8 cellular contexts compared by ENCODE assay signal in genomic region chr1:246932366-246932700, GRCh38. TPM values are rescaled to one million over a fixed set of nuclear protein-coding genes. Genes with fewer than 3 reads are reported as not detected.
DNase-seq lines count a peak whose midpoint lies in the region; ATAC-seq, FAIRE-seq and TF ChIP-seq lines count a peak whose summit lies in the region.

No MANE protein-coding gene starts in this region.

- TF ChIP-seq POLR2A in GM12891 (IDR thresholded peaks at IDR 0.05; ENCODE audit: low read depth, low read length), result no peak

- no peak for FAIRE-seq in GM12891 (lab: Jason Lieb, UNC)

- CTCF ChIA-PET in PC-9 (lab: Charles Lee), result interaction anchor here (0.6 kb wide), 1 partner anchor 179 kb away, joined by 4 read pairs; no protein-coding TSS in a partner anchor

- POLR2A ChIA-PET in PC-9 (lab: Charles Lee; ENCODE audit: unreplicated experiment), result interaction anchor here (0.6 to 0.7 kb wide), 4 partner anchors 13 to 106 kb away, joined by 3 to 7 read pairs (median 4); no protein-coding TSS in a partner anchor

- H3K27me3 Mint-ChIP-seq in CD4-positive, CD25-positive, alpha-beta regulatory T cell, result peaks cover 10% of the 10 kb centered on the region

- peak overlapping the region; percentile 76 for H3K4me3 ChIP-seq in CD4-positive, CD25-positive, alpha-beta regulatory T cell (ENCODE audit: low read depth, low read length)
- peak overlapping the region; percentile 67 for H3K4me3 ChIP-seq in PC-9
- H3K4me3 ChIP-seq in neuron (ENCODE audit: low read length), result peak overlapping the region; percentile 99

- peak overlapping the region; percentile 95 to 97 (median 97) for H3K27ac Mint-ChIP-seq in CD4-positive, CD25-positive, alpha-beta regulatory T cell

- peaks cover 16% of the 10 kb centered on the region for H4K20me1 ChIP-seq in PC-9 (ENCODE audit: insufficient read depth)

- TSS peak; percentile 57 for BruUV-seq in PC-9 (replicated peaks; lab: Mats Ljungman, UMichigan)

- peaks cover 38% of the 10 kb centered on the region for H3K79me2 ChIP-seq in PC-9 (ENCODE audit: low read depth)

- H3K36me3 ChIP-seq in CD4-positive, CD25-positive, alpha-beta regulatory T cell (ENCODE audit: control insufficient read depth, insufficient read depth, low read length), result peaks cover 7% of the 10 kb centered on the region
- no peaks in the 10 kb centered on the region for H3K36me3 ChIP-seq in PC-9 (ENCODE audit: low read depth)
- H3K36me3 ChIP-seq in neuron (ENCODE audit: insufficient read depth, low read length), result peaks cover 16% of the 10 kb centered on the region

- peak overlapping the region; percentile 91 for H3K27ac ChIP-seq in CD4-positive, CD25-positive, alpha-beta regulatory T cell (ENCODE audit: insufficient read depth, low read length, poor library complexity, severe bottlenecking)
- no peak overlapping the region for H3K27ac ChIP-seq in PC-9
- H3K27ac ChIP-seq in epithelial cell of prostate, result peak overlapping the region; percentile 92

- peak overlapping the region; percentile 95 to 99 (median 98) for H3K4me3 Mint-ChIP-seq in CD4-positive, CD25-positive, alpha-beta regulatory T cell

- peak overlapping the region; percentile 87 for H3K4me2 ChIP-seq in PC-9

- H3F3A ChIP-seq in PC-9 (ENCODE audit: insufficient read depth, low read depth), result no peaks in the 10 kb centered on the region; the same call in 1 of the 2 replicates

- H2AFZ ChIP-seq in PC-9, result peak overlapping the region; percentile 87
- peak overlapping the region; percentile 73 for H2AFZ ChIP-seq in neuron (ENCODE audit: low read depth, low read length)

- no peak for DNase-seq in CD4-positive, CD25-positive, alpha-beta regulatory T cell
- DNase-seq in PC-9 (no peak), epithelial cell of prostate (ENCODE audit: low read depth, low spot score) (no peak), GM12891 (ENCODE audit: insufficient read length, low spot score) (no peak), NCI-H2196 treated with DMSO at 0.1 percent for 48 hours (lab: John Stamatoyannopoulos, UW; ENCODE audit: unreplicated experiment) (no peak), DMS79 (lab: John Stamatoyannopoulos, UW) (no peak), NCI-H1436 treated with DMSO at 0.1 percent for 48 hours (lab: John Stamatoyannopoulos, UW) (no peak)

- H3K9me3 ChIP-seq in CD4-positive, CD25-positive, alpha-beta regulatory T cell (ENCODE audit: control insufficient read depth in 2 of 2, low read length in 2 of 2), result no peaks in the 10 kb centered on the region
- H3K9me3 ChIP-seq in PC-9 (ENCODE audit: insufficient read depth, low read depth) (no peaks in the 10 kb centered on the region), neuron (ENCODE audit: low read length) (peaks cover 9% of the 10 kb centered on the region)

- H3K4me1 Mint-ChIP-seq in CD4-positive, CD25-positive, alpha-beta regulatory T cell, result peaks cover 13 to 44% (median 26%) of the 10 kb centered on the region in 4 donors

- no peaks in the 10 kb centered on the region for H3K9me3 Mint-ChIP-seq in CD4-positive, CD25-positive, alpha-beta regulatory T cell

- TF ChIP-seq CTCF in PC-9 (conservative IDR thresholded peaks at IDR 0.05), result no peak

- H3K4me1 ChIP-seq in CD4-positive, CD25-positive, alpha-beta regulatory T cell (ENCODE audit: control insufficient read depth, insufficient read depth, low read length, poor library complexity, severe bottlenecking), result peaks cover 18% of the 10 kb centered on the region
- H3K4me1 ChIP-seq in PC-9 (replicated peaks; ENCODE audit: insufficient read depth) (peaks cover 9% of the 10 kb centered on the region; the same call in 1 of the 2 replicates), neuron (ENCODE audit: insufficient read depth, low read length) (peaks cover 5% of the 10 kb centered on the region)

- peaks cover 18% of the 10 kb centered on the region for H3K36me3 Mint-ChIP-seq in CD4-positive, CD25-positive, alpha-beta regulatory T cell

- no peaks in the 10 kb centered on the region for H3K9me2 ChIP-seq in PC-9 (ENCODE audit: insufficient read depth)

- no peaks in the 10 kb centered on the region for H3K27me3 ChIP-seq in CD4-positive, CD25-positive, alpha-beta regulatory T cell (ENCODE audit: control insufficient read depth, insufficient read depth, low read length)
- H3K27me3 ChIP-seq in PC-9 (ENCODE audit: insufficient read depth, low read depth), result no peaks in the 10 kb centered on the region
- H3K27me3 ChIP-seq in neuron (ENCODE audit: insufficient read depth, low read length), result no peaks in the 10 kb centered on the region

- intact Hi-C loops in PC-9 (cut with micrococcal nuclease; ENCODE audit: unreplicated experiment), result loop anchor here (1.0 to 2.0 kb wide), 2 partner anchors 76 to 172 kb away; partner anchors contain the start of genes ZNF669 and ZNF695

- ATAC-seq in CD4-positive, CD25-positive, alpha-beta regulatory T cell (ENCODE audit: low read depth in 2 of 2), result no peak

TF ChIP-seq in GM12891, 5 proteins besides CTCF, POLR2A, EP300 and RAD21:
- TF ChIP-seq TAF1 (IDR thresholded peaks at IDR 0.05; ENCODE audit: low read depth, low read length) (no peak), POU2F2 (IDR thresholded peaks at IDR 0.05; ENCODE audit: low read depth, low read length) (no peak), PAX5 (IDR thresholded peaks at IDR 0.05; ENCODE audit: insufficient read depth, low read length, severe bottlenecking) (no peak), POLR2AphosphoS5 (IDR thresholded peaks at IDR 0.05; ENCODE audit: low read depth, low read length) (no peak)
TF ChIP-seq in GM12891: peak in this region for 0.

RNA-seq across cellular contexts. Expression of gene AHCTF1, which starts 0.6 kb away (rescaled TPM):
- 77.0 TPM for total RNA-seq in CD4-positive, CD25-positive, alpha-beta regulatory T cell
- polyA plus RNA-seq in CD4-positive, CD25-positive, alpha-beta regulatory T cell, result 10 to 100 TPM; 11.2 to 22.8 (median 13.9) TPM
- 27.8 and 34.3 TPM in 2 replicates for total RNA-seq in PC-9 (2021)
- polyA plus RNA-seq in GM12891 (2012; ENCODE audit: low read depth, missing spikeins), result 11.4 TPM
